Comparison of ENCODE assay signal across 1 cellular context in the genomic region with DNA sequence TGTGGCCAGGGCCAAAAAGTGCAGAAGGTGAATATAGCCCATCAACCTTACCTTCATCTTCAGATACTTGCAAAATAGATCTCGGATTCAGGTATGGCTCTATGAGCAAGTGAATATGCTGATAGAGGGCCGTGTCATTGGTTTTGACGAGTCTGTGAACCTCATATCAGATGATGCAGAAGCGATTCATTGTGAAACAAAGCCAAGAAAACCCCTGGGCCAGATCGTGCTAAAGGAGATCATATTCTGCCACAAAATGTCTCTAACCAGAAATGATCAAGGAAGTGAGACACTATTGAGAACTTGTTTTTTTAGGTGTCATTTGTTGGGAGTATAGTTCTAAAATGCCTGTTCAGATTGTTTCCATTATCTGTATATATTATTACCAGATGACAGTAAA.
TF ChIP-seq lines count a peak whose summit lies in the region.

No MANE protein-coding gene starts in this region.

TF ChIP-seq in GM12878, 131 proteins besides CTCF, POLR2A, EP300 and RAD21 (continued from another document and continues in another):
- TF ChIP-seq, protein P1, sequence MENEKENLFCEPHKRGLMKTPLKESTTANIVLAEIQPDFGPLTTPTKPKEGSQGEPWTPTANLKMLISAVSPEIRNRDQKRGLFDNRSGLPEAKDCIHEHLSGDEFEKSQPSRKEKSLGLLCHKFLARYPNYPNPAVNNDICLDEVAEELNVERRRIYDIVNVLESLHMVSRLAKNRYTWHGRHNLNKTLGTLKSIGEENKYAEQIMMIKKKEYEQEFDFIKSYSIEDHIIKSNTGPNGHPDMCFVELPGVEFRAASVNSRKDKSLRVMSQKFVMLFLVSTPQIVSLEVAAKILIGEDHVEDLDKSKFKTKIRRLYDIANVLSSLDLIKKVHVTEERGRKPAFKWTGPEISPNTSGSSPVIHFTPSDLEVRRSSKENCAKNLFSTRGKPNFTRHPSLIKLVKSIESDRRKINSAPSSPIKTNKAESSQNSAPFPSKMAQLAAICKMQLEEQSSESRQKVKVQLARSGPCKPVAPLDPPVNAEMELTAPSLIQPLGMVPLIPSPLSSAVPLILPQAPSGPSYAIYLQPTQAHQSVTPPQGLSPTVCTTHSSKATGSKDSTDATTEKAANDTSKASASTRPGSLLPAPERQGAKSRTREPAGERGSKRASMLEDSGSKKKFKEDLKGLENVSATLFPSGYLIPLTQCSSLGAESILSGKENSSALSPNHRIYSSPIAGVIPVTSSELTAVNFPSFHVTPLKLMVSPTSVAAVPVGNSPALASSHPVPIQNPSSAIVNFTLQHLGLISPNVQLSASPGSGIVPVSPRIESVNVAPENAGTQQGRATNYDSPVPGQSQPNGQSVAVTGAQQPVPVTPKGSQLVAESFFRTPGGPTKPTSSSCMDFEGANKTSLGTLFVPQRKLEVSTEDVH (IDR thresholded peaks at IDR 0.05; ENCODE audit: low read depth, partially characterized antibody) = no peak
- TF ChIP-seq CBX3 (IDR thresholded peaks at IDR 0.05; ENCODE audit: borderline replicate concordance, low read depth) (no peak), WRNIP1 (IDR thresholded peaks at IDR 0.05; ENCODE audit: borderline replicate concordance, low read depth, low read length) (no peak), RELA (IDR thresholded peaks at IDR 0.05; ENCODE audit: borderline replicate concordance, partially characterized antibody) (no peak), ZSCAN29 (IDR thresholded peaks at IDR 0.05) (no peak), BHLHE40 (IDR thresholded peaks at IDR 0.05; ENCODE audit: borderline replicate concordance in 1 of 2, low read depth in 2 of 2, low read length in 1 of 2) (peak; percentile 34 to 42; a peak in 1 of 4 replicates), CREB1 (IDR thresholded peaks at IDR 0.05; ENCODE audit: low read depth) (no peak), CBX5 (IDR thresholded peaks at IDR 0.05; ENCODE audit: low read depth) (no peak), NR2C1 (IDR thresholded peaks at IDR 0.05) (no peak), CBFB (IDR thresholded peaks at IDR 0.05; ENCODE audit: low read depth) (no peak), POLR2AphosphoS2 (IDR thresholded peaks at IDR 0.05; ENCODE audit: low read depth, low read length) (no peak), CHD4 (IDR thresholded peaks at IDR 0.05) (no peak), SMAD1 (IDR thresholded peaks at IDR 0.05; ENCODE audit: low read depth, partially characterized antibody) (no peak), CHD1 (IDR thresholded peaks at IDR 0.05; ENCODE audit: low read depth, low read length) (no peak), KLF5 (IDR thresholded peaks at IDR 0.05; ENCODE audit: partially characterized antibody) (no peak), MEF2B (IDR thresholded peaks at IDR 0.05; ENCODE audit: partially characterized antibody, poor library complexity, severe bottlenecking) (peak; percentile 42), JUND (IDR thresholded peaks at IDR 0.05; ENCODE audit: low read depth, low read length) (0 out of 2 replicates have a peak, but pooled peaks have one; percentile 53), TCF3 (IDR thresholded peaks at IDR 0.05; ENCODE audit: borderline replicate concordance, insufficient read depth, low read depth, low read length) (no peak), YY1 (IDR thresholded peaks at IDR 0.05; ENCODE audit: low read depth, low read length) (0 out of 2 replicates have a peak, but pooled peaks have one; percentile 31), FOXK2 (IDR thresholded peaks at IDR 0.05) (no peak), MTA2 (IDR thresholded peaks at IDR 0.05; ENCODE audit: low read depth) (peak; percentile 74), BCL11A (IDR thresholded peaks at IDR 0.05; ENCODE audit: low read depth, low read length) (peak; percentile 88), SMAD5 (IDR thresholded peaks at IDR 0.05; ENCODE audit: low read depth) (no peak), STAT3 (IDR thresholded peaks at IDR 0.05; ENCODE audit: low read depth, low read length) (0 out of 2 replicates have a peak, but pooled peaks have one; percentile 43)
- TF ChIP-seq, protein P2, sequence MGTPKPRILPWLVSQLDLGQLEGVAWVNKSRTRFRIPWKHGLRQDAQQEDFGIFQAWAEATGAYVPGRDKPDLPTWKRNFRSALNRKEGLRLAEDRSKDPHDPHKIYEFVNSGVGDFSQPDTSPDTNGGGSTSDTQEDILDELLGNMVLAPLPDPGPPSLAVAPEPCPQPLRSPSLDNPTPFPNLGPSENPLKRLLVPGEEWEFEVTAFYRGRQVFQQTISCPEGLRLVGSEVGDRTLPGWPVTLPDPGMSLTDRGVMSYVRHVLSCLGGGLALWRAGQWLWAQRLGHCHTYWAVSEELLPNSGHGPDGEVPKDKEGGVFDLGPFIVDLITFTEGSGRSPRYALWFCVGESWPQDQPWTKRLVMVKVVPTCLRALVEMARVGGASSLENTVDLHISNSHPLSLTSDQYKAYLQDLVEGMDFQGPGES (IDR thresholded peaks at IDR 0.05) = no peak
- TF ChIP-seq, protein P3, sequence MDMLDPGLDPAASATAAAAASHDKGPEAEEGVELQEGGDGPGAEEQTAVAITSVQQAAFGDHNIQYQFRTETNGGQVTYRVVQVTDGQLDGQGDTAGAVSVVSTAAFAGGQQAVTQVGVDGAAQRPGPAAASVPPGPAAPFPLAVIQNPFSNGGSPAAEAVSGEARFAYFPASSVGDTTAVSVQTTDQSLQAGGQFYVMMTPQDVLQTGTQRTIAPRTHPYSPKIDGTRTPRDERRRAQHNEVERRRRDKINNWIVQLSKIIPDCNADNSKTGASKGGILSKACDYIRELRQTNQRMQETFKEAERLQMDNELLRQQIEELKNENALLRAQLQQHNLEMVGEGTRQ (IDR thresholded peaks at IDR 0.05; ENCODE audit: borderline replicate concordance, low read depth, low read length) = no peak
- TF ChIP-seq, protein P4, sequence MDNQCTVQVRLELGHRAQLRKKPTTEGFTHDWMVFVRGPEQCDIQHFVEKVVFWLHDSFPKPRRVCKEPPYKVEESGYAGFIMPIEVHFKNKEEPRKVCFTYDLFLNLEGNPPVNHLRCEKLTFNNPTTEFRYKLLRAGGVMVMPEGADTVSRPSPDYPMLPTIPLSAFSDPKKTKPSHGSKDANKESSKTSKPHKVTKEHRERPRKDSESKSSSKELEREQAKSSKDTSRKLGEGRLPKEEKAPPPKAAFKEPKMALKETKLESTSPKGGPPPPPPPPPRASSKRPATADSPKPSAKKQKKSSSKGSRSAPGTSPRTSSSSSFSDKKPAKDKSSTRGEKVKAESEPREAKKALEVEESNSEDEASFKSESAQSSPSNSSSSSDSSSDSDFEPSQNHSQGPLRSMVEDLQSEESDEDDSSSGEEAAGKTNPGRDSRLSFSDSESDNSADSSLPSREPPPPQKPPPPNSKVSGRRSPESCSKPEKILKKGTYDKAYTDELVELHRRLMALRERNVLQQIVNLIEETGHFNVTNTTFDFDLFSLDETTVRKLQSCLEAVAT (IDR thresholded peaks at IDR 0.05) = 0 out of 2 replicates have a peak, but pooled peaks have one; percentile 51
- TF ChIP-seq, protein P5, sequence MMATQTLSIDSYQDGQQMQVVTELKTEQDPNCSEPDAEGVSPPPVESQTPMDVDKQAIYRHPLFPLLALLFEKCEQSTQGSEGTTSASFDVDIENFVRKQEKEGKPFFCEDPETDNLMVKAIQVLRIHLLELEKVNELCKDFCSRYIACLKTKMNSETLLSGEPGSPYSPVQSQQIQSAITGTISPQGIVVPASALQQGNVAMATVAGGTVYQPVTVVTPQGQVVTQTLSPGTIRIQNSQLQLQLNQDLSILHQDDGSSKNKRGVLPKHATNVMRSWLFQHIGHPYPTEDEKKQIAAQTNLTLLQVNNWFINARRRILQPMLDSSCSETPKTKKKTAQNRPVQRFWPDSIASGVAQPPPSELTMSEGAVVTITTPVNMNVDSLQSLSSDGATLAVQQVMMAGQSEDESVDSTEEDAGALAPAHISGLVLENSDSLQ (IDR thresholded peaks at IDR 0.05) = peak; percentile 67; the same call in 1 of the 2 replicates
- TF ChIP-seq, protein P6, sequence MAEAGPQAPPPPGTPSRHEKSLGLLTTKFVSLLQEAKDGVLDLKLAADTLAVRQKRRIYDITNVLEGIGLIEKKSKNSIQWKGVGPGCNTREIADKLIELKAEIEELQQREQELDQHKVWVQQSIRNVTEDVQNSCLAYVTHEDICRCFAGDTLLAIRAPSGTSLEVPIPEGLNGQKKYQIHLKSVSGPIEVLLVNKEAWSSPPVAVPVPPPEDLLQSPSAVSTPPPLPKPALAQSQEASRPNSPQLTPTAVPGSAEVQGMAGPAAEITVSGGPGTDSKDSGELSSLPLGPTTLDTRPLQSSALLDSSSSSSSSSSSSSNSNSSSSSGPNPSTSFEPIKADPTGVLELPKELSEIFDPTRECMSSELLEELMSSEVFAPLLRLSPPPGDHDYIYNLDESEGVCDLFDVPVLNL (IDR thresholded peaks at IDR 0.05; ENCODE audit: low read depth, low read length) = no peak
- TF ChIP-seq, protein P7, sequence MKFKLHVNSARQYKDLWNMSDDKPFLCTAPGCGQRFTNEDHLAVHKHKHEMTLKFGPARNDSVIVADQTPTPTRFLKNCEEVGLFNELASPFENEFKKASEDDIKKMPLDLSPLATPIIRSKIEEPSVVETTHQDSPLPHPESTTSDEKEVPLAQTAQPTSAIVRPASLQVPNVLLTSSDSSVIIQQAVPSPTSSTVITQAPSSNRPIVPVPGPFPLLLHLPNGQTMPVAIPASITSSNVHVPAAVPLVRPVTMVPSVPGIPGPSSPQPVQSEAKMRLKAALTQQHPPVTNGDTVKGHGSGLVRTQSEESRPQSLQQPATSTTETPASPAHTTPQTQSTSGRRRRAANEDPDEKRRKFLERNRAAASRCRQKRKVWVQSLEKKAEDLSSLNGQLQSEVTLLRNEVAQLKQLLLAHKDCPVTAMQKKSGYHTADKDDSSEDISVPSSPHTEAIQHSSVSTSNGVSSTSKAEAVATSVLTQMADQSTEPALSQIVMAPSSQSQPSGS (IDR thresholded peaks at IDR 0.05; ENCODE audit: low read length) = peak; percentile 69
- TF ChIP-seq, protein P8, sequence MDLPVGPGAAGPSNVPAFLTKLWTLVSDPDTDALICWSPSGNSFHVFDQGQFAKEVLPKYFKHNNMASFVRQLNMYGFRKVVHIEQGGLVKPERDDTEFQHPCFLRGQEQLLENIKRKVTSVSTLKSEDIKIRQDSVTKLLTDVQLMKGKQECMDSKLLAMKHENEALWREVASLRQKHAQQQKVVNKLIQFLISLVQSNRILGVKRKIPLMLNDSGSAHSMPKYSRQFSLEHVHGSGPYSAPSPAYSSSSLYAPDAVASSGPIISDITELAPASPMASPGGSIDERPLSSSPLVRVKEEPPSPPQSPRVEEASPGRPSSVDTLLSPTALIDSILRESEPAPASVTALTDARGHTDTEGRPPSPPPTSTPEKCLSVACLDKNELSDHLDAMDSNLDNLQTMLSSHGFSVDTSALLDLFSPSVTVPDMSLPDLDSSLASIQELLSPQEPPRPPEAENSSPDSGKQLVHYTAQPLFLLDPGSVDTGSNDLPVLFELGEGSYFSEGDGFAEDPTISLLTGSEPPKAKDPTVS (IDR thresholded peaks at IDR 0.05; ENCODE audit: low read depth, low read length) = no peak
- TF ChIP-seq, protein P9, sequence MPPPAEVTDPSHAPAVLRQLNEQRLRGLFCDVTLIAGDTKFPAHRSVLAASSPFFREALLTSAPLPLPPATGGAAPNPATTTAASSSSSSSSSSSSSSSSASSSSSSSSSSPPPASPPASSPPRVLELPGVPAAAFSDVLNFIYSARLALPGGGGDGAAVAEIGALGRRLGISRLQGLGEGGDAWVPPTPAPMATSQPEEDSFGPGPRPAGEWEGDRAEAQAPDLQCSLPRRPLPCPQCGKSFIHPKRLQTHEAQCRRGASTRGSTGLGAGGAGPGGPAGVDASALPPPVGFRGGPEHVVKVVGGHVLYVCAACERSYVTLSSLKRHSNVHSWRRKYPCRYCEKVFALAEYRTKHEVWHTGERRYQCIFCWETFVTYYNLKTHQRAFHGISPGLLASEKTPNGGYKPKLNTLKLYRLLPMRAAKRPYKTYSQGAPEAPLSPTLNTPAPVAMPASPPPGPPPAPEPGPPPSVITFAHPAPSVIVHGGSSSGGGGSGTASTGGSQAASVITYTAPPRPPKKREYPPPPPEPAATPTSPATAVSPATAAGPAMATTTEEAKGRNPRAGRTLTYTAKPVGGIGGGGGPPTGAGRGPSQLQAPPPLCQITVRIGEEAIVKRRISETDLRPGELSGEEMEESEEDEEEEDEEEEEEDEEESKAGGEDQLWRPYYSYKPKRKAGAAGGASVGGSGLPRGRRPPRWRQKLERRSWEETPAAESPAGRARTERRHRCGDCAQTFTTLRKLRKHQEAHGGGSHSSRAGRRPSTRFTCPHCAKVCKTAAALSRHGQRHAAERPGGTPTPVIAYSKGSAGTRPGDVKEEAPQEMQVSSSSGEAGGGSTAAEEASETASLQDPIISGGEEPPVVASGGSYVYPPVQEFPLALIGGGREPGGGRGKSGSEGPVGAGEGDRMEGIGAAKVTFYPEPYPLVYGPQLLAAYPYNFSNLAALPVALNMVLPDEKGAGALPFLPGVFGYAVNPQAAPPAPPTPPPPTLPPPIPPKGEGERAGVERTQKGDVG (CRISPR knock-in tag; IDR thresholded peaks at IDR 0.05) = no peak
- TF ChIP-seq, protein P10, sequence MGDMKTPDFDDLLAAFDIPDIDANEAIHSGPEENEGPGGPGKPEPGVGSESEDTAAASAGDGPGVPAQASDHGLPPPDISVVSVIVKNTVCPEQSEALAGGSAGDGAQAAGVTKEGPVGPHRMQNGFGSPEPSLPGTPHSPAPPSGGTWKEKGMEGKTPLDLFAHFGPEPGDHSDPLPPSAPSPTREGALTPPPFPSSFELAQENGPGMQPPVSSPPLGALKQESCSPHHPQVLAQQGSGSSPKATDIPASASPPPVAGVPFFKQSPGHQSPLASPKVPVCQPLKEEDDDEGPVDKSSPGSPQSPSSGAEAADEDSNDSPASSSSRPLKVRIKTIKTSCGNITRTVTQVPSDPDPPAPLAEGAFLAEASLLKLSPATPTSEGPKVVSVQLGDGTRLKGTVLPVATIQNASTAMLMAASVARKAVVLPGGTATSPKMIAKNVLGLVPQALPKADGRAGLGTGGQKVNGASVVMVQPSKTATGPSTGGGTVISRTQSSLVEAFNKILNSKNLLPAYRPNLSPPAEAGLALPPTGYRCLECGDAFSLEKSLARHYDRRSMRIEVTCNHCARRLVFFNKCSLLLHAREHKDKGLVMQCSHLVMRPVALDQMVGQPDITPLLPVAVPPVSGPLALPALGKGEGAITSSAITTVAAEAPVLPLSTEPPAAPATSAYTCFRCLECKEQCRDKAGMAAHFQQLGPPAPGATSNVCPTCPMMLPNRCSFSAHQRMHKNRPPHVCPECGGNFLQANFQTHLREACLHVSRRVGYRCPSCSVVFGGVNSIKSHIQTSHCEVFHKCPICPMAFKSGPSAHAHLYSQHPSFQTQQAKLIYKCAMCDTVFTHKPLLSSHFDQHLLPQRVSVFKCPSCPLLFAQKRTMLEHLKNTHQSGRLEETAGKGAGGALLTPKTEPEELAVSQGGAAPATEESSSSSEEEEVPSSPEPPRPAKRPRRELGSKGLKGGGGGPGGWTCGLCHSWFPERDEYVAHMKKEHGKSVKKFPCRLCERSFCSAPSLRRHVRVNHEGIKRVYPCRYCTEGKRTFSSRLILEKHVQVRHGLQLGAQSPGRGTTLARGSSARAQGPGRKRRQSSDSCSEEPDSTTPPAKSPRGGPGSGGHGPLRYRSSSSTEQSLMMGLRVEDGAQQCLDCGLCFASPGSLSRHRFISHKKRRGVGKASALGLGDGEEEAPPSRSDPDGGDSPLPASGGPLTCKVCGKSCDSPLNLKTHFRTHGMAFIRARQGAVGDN (IDR thresholded peaks at IDR 0.05) = no peak; the same call in 1 of the 2 replicates
